ENCODE assay signal across 2 cellular contexts in genomic region chr2:218783612-218784169, GRCh38.
TF ChIP-seq lines count a peak whose summit lies in the region.

No MANE protein-coding gene starts in this region.

TF ChIP-seq in IMR-90, 13 proteins besides CTCF, POLR2A, EP300 and RAD21 (continued from another document):
- TF ChIP-seq MAZ (IDR thresholded peaks at IDR 0.05; ENCODE audit: borderline replicate concordance, low read depth, low read length) (no peak), FOS (IDR thresholded peaks at IDR 0.05; ENCODE audit: low read depth, low read length) (no peak), CEBPB (IDR thresholded peaks at IDR 0.05; ENCODE audit: low read depth, low read length) (no peak), RFX5 (IDR thresholded peaks at IDR 0.05; ENCODE audit: low read depth, low read length) (no peak), BHLHE40 (IDR thresholded peaks at IDR 0.05; ENCODE audit: low read depth, low read length) (no peak)

TF ChIP-seq in HEK293T, 16 proteins besides CTCF, POLR2A, EP300 and RAD21 (continued from another document):
- TF ChIP-seq, protein P1, sequence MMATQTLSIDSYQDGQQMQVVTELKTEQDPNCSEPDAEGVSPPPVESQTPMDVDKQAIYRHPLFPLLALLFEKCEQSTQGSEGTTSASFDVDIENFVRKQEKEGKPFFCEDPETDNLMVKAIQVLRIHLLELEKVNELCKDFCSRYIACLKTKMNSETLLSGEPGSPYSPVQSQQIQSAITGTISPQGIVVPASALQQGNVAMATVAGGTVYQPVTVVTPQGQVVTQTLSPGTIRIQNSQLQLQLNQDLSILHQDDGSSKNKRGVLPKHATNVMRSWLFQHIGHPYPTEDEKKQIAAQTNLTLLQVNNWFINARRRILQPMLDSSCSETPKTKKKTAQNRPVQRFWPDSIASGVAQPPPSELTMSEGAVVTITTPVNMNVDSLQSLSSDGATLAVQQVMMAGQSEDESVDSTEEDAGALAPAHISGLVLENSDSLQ (IDR thresholded peaks at IDR 0.05), result no peak
- TF ChIP-seq LEF1 (IDR thresholded peaks at IDR 0.05; ENCODE audit: borderline replicate concordance) (no peak), ARNT (IDR thresholded peaks at IDR 0.05) (no peak), FOXM1 (IDR thresholded peaks at IDR 0.05; ENCODE audit: borderline replicate concordance) (no peak), SP1 (IDR thresholded peaks at IDR 0.05) (no peak), FOXA1 (IDR thresholded peaks at IDR 0.05) (no peak)
